17 cellular contexts compared by ENCODE assay signal in the genomic region with DNA sequence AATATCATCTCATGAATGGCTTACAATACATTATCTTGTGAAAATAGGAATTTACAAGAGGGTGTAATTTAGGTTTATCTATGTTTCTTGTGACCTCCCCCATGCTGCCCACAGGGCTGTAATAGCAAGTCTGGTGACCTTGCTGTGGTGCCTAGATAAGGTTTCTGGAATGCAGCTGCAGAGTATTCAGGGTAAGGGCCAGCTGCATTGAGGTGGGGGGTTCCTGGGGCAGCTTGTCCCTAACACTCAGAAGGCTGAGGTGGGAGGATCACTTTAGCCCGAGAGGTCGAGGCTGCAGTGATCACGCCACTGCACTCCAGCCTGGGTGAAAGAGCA. TPM values are rescaled to one million over a fixed set of nuclear protein-coding genes. Genes with fewer than 3 reads are reported as not detected.
DNase-seq lines count a peak whose midpoint lies in the region; ATAC-seq and TF ChIP-seq lines count a peak whose summit lies in the region.
"Had no signal": no experiment of that assay in that cellular context is flagged by ENCODE, and none has a peak within 500 bp of the region (broad histone marks: within the 10 kb centered on the region; RNA-seq: fewer than 3 reads in every experiment).

No MANE protein-coding gene starts in this region.

- H3K4me3 ChIP-seq in GM23338: no peak overlapping the region
- H3K4me3 ChIP-seq in OCI-LY3 (ENCODE audit: low read length): peak overlapping the region; percentile 68
- H3K4me3 ChIP-seq in mesendoderm (ENCODE audit: low read length): no peak overlapping the region

- H3K79me2 ChIP-seq in GM23338 (replicated peaks; ENCODE audit: insufficient read depth) (no peaks in the 10 kb centered on the region), OCI-LY3 (ENCODE audit: low read length) (no peaks in the 10 kb centered on the region), mesendoderm (ENCODE audit: control insufficient read depth, insufficient read depth, low read length) (no peaks in the 10 kb centered on the region)

- H3K27ac Mint-ChIP-seq in GM23338: no peak overlapping the region
- no peak overlapping the region for H3K27ac Mint-ChIP-seq in WTC11
- H3K27ac Mint-ChIP-seq: CD4-positive, CD25-positive, alpha-beta regulatory T cell had no signal

- POLR2A ChIA-PET in WTC11 (lab: Charles Lee): interaction anchor here (0.6 kb wide), 1 partner anchor 1122 kb away, joined by 3 read pairs; no protein-coding TSS in a partner anchor

- no peak overlapping the region for H2BK120ac ChIP-seq in mesendoderm (ENCODE audit: low read depth, low read length)

- H3K4me3 Mint-ChIP-seq in GM23338 (no peak overlapping the region), WTC11 (no peak overlapping the region)
- H3K4me3 Mint-ChIP-seq: CD4-positive, CD25-positive, alpha-beta regulatory T cell had no signal

- H3K9ac ChIP-seq in OCI-LY3 (ENCODE audit: low read length): peak overlapping the region; percentile 61
- H3K9ac ChIP-seq in mesendoderm (ENCODE audit: low read length): no peak overlapping the region

- H3K23ac ChIP-seq in mesendoderm (ENCODE audit: low read length): no peak overlapping the region

- H2BK15ac ChIP-seq in mesendoderm (replicated peaks; ENCODE audit: low read depth): no peak overlapping the region

- no peaks in the 10 kb centered on the region for H3K27me3 ChIP-seq in GM23338 (ENCODE audit: insufficient read depth)
- no peaks in the 10 kb centered on the region for H3K27me3 ChIP-seq in OCI-LY3 (ENCODE audit: low read depth, low read length)
- H3K27me3 ChIP-seq in mesendoderm (ENCODE audit: insufficient read depth, low read length, poor library complexity): no peaks in the 10 kb centered on the region

- H3K18ac ChIP-seq in mesendoderm (ENCODE audit: low read length): no peak overlapping the region

- no peak overlapping the region for H3K56ac ChIP-seq in mesendoderm (ENCODE audit: low read length)

- H2AFZ ChIP-seq in GM23338 (0 out of 2 replicates have a peak overlapping the region, but pooled peaks have one; percentile 54), OCI-LY3 (ENCODE audit: low read depth, low read length) (peak overlapping the region; percentile 92)

- H3K4me2 ChIP-seq in GM23338 (no peak overlapping the region), OCI-LY3 (ENCODE audit: low read length) (peak overlapping the region; percentile 82), mesendoderm (ENCODE audit: low read length) (no peak overlapping the region)

- H4K8ac ChIP-seq in mesendoderm (ENCODE audit: low read depth, low read length): no peak overlapping the region

- no peak overlapping the region for H3K4ac ChIP-seq in mesendoderm (ENCODE audit: low read depth, low read length)

- WGBS in mesendoderm (ENCODE audit: extremely low coverage, insufficient coverage, low lambda C conversion rate): no CpG with 5 or more reads among the region's 3 CpGs

- no peak overlapping the region for H2BK5ac ChIP-seq in mesendoderm (ENCODE audit: low read length)

- H3K4me1 Mint-ChIP-seq in GM23338: peaks cover 11% of the 10 kb centered on the region; the same call in 2 of the 3 replicates
- peaks cover 16% of the 10 kb centered on the region for H3K4me1 Mint-ChIP-seq in WTC11

- H3K27ac ChIP-seq in GM23338 (ENCODE audit: low read depth) (no peak overlapping the region), OCI-LY3 (ENCODE audit: low read length) (peak overlapping the region; percentile 82), mesendoderm (ENCODE audit: low read depth, low read length) (no peak overlapping the region)
- H3K27ac ChIP-seq: HL-60 had no signal

- H3F3A ChIP-seq in GM23338 (replicated peaks; ENCODE audit: low read depth): no peaks in the 10 kb centered on the region

- no peaks in the 10 kb centered on the region for H3K79me1 ChIP-seq in mesendoderm (ENCODE audit: low read length)

- no peaks in the 10 kb centered on the region for H3K9me3 ChIP-seq in OCI-LY3 (ENCODE audit: insufficient read depth, low read length)

- H3K36me3 ChIP-seq in GM23338 (ENCODE audit: insufficient read depth) (no peaks in the 10 kb centered on the region), OCI-LY3 (replicated peaks; ENCODE audit: low read depth, low read length) (no peaks in the 10 kb centered on the region), mesendoderm (ENCODE audit: control insufficient read depth, insufficient read depth, low read length) (no peaks in the 10 kb centered on the region)

- TF ChIP-seq CTCF in GM23338 (conservative IDR thresholded peaks at IDR 0.05; ENCODE audit: low read depth in 2 of 2) (no peak), OCI-LY3 (IDR thresholded peaks at IDR 0.05; ENCODE audit: low read depth, low read length) (no peak), WTC11 (IDR thresholded peaks at IDR 0.05) (no peak)

- H3K9me3 Mint-ChIP-seq in GM23338: no peaks in the 10 kb centered on the region
- H3K9me3 Mint-ChIP-seq in WTC11: no peaks in the 10 kb centered on the region
- H3K9me3 Mint-ChIP-seq: CD4-positive, CD25-positive, alpha-beta regulatory T cell had no signal

- H2AK5ac ChIP-seq in mesendoderm (ENCODE audit: low read length): no peak overlapping the region

- no peaks in the 10 kb centered on the region for H4K20me1 ChIP-seq in GM23338 (replicated peaks; ENCODE audit: insufficient read depth)
- H4K20me1 ChIP-seq in OCI-LY3 (ENCODE audit: insufficient read depth, low read length): no peaks in the 10 kb centered on the region

- CTCF ChIA-PET in WTC11 (lab: Charles Lee): no interaction called here

- DNase-seq in GM23338 (ENCODE audit: low spot score): no peak
- DNase-seq in WTC11 (ENCODE audit: low spot score): no peak
- peak; percentile 70 for DNase-seq in mesendoderm
- no peak for DNase-seq in MV-4-11 (lab: John Stamatoyannopoulos, UW)
- no peak for DNase-seq in NCI-H345 (lab: John Stamatoyannopoulos, UW)
- no peak for DNase-seq in activated naive CD4-positive, alpha-beta T cell (lab: John Stamatoyannopoulos, UW)
- DNase-seq: AML-193; Calu3; CD4-positive, CD25-positive, alpha-beta regulatory T cell; Kasumi-1; NCI-H1436 treated with DMSO at 0.1 percent for 48 hours; NCI-H2081 treated with DMSO at 0.1 percent for 48 hours; SHP77 had no signal

- H3K4me1 ChIP-seq in GM23338 (ENCODE audit: insufficient read depth): no peaks in the 10 kb centered on the region; the same call in 1 of the 2 replicates
- peaks cover 24% of the 10 kb centered on the region for H3K4me1 ChIP-seq in OCI-LY3 (ENCODE audit: low read length)
- peaks cover 2% of the 10 kb centered on the region for H3K4me1 ChIP-seq in mesendoderm (ENCODE audit: control insufficient read depth, low read depth, low read length)

- H3K36me3 Mint-ChIP-seq in GM23338 (ENCODE audit: low read depth): no peaks in the 10 kb centered on the region; the same call in 2 of the 3 replicates
- no peaks in the 10 kb centered on the region for H3K36me3 Mint-ChIP-seq in WTC11
- H3K36me3 Mint-ChIP-seq: CD4-positive, CD25-positive, alpha-beta regulatory T cell had no signal

- peaks cover 8% of the 10 kb centered on the region for H3K27me3 Mint-ChIP-seq in GM23338 (ENCODE audit: insufficient read depth, low read depth, poor library complexity)
- H3K27me3 Mint-ChIP-seq in WTC11 (ENCODE audit: low read depth): no peaks in the 10 kb centered on the region; the same call in 1 of the 2 replicates
- H3K27me3 Mint-ChIP-seq: CD4-positive, CD25-positive, alpha-beta regulatory T cell had no signal

- no peaks in the 10 kb centered on the region for H3K9me2 ChIP-seq in GM23338 (ENCODE audit: insufficient read depth)

- H4K5ac ChIP-seq in mesendoderm (ENCODE audit: low read length): no peak overlapping the region

- ATAC-seq in GM23338 (no peak), WTC11 (0 out of 2 replicates have a peak, but pooled peaks have one; percentile 33), HG02938 (IDR thresholded peaks at IDR 0.05; ENCODE audit: unreplicated experiment) (no peak)
- ATAC-seq: SK-N-SH treated with all-trans-retinoic acid at 6 μM for 48 hours had no signal

TF ChIP-seq in WTC11, 78 proteins besides CTCF, POLR2A, EP300 and RAD21 (continues in another document):
- TF ChIP-seq NR3C1 (CRISPR knock-in tag; conservative IDR thresholded peaks at IDR 0.05; ENCODE audit: low read depth) (no peak), ESRRA (CRISPR knock-in tag; IDR thresholded peaks at IDR 0.05; ENCODE audit: borderline replicate concordance) (no peak), ZNF219 (CRISPR knock-in tag; IDR thresholded peaks at IDR 0.05; ENCODE audit: borderline replicate concordance) (no peak), FOXJ3 (CRISPR knock-in tag; IDR thresholded peaks at IDR 0.05; ENCODE audit: borderline replicate concordance) (no peak)
- TF ChIP-seq, protein P1, sequence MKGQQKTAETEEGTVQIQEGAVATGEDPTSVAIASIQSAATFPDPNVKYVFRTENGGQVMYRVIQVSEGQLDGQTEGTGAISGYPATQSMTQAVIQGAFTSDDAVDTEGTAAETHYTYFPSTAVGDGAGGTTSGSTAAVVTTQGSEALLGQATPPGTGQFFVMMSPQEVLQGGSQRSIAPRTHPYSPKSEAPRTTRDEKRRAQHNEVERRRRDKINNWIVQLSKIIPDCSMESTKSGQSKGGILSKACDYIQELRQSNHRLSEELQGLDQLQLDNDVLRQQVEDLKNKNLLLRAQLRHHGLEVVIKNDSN (CRISPR knock-in tag; IDR thresholded peaks at IDR 0.05): no peak

RNA-seq across cellular contexts. Expression of a gene that starts 5.3 kb away (rescaled TPM):
- total RNA-seq in GM23338 (2014; rRNA removed; shearing (Covaris generic)): 40.4 and 63.9 TPM in 2 replicates
- polyA plus RNA-seq in GM23338 (2016; fragmentation: Nextera tagmentation; extraction: Ambion mirVana): 18.0 and 20.2 TPM in 2 replicates
- 57.9 to 70.6 TPM (median 66.3 TPM) in 3 replicates for total RNA-seq in WTC11 (2021)
- 13.2 TPM for polyA plus RNA-seq in mesendoderm (2013, experiment 1 of 2)
- 12.9 TPM for polyA plus RNA-seq in mesendoderm (2013, experiment 2 of 2)

RNA-seq across cellular contexts. Expression of a gene that starts 20.8 kb away (rescaled TPM):
- 23.6 and 29.0 TPM in 2 replicates for total RNA-seq in GM23338 (2014; rRNA removed; shearing (Covaris generic))
- polyA plus RNA-seq in GM23338 (2016; fragmentation: Nextera tagmentation; extraction: Ambion mirVana): 72.0 and 78.5 TPM in 2 replicates
- 24.3 to 26.0 TPM (median 25.6 TPM) in 3 replicates for total RNA-seq in WTC11 (2021)
- polyA plus RNA-seq in mesendoderm (2013, experiment 1 of 2): 35.0 TPM
- polyA plus RNA-seq in mesendoderm (2013, experiment 2 of 2): 35.6 TPM
